Comparison of ENCODE assay signal across 1 cellular context in the genomic region with DNA sequence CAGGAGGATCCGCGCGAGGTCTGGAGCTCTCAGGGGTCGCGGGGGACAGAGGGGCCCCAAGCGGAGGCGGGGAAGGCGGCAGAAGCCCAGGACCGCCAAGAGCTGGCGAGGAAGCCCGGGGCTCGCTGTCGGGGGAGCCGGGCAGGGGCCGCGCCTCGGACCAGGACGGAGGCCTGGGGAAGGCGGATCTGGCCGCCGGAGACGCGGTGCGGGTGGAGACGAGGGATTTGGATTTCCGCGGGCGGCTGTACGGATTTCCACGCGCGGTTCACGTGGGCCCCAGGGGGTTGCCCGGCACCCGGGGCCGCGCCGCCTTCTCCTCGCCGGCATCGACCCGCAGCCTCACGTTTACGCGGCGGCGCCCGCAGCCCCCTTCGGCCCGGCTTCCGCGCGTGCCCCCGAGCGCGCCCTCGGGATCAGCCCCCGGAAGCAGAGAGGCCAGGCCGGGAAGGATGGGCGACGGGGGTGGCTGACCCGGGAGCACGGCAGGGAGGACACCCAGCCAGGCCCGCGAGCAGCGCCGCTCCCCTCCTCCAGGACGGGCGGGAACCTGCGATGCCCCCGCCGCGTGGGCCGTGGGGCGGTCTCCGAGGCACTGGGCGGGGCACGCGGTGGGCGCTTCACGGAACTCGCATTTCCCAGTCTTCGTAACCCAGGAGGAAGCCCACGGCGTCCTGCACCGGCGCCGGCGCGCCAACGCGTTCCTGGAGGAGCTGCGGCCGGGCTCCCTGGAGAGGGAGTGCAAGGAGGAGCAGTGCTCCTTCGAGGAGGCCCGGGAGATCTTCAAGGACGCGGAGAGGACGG.
TF ChIP-seq lines count a peak whose summit lies in the region.

No MANE protein-coding gene starts in this region.

TF ChIP-seq in SK-N-SH treated with all-trans-retinoic acid at 6 μM for 48 hours, 23 proteins besides CTCF, POLR2A, EP300 and RAD21 (continued from another document):
- TF ChIP-seq CREB5 (CRISPR knock-in tag; IDR thresholded peaks at IDR 0.05; ENCODE audit: low read depth) (no peak), ARNTL (CRISPR knock-in tag; IDR thresholded peaks at IDR 0.05; ENCODE audit: borderline replicate concordance, low read depth) (no peak), CSDC2 (CRISPR knock-in tag; IDR thresholded peaks at IDR 0.05) (no peak), PATZ1 (CRISPR knock-in tag; IDR thresholded peaks at IDR 0.05; ENCODE audit: borderline replicate concordance) (no peak)
